In genomic region chr5:40381676-40382363, GRCh38 we compare ENCODE assay signal across 13 cellular contexts.
DNase-seq lines count a peak whose midpoint lies in the region; ATAC-seq and TF ChIP-seq lines count a peak whose summit lies in the region.
"Had no signal": no experiment of that assay in that cellular context is flagged by ENCODE, and none has a peak within 500 bp of the region (broad histone marks: within the 10 kb centered on the region; RNA-seq: fewer than 3 reads in every experiment).

No MANE protein-coding gene starts in this region.

- no peak for ATAC-seq in omental fat pad (ENCODE audit: low FRiP score)
- ATAC-seq in Right ventricle myocardium superior (ENCODE audit: poor library complexity), result no peak
- ATAC-seq: sciatic nerve had no signal

- peaks cover 8% of the 10 kb centered on the region for H3K9me3 Mint-ChIP-seq in activated naive CD8-positive, alpha-beta T cell (ENCODE audit: low read depth)

- H3K4me1 Mint-ChIP-seq in activated naive CD8-positive, alpha-beta T cell (ENCODE audit: low read depth), result peaks cover 82% of the 10 kb centered on the region

- H3K27ac Mint-ChIP-seq in activated naive CD8-positive, alpha-beta T cell, result peak overlapping the region; percentile 85
- H3K27ac Mint-ChIP-seq: activated naive CD8-positive, alpha-beta T cell treated with anti-CD3 and anti-CD28 coated beads, Interleukin-2, amount 10 ng/mL, durations not matched to agents 7 days and 5 days had no signal

- no peak for TF ChIP-seq CTCF in omental fat pad (IDR thresholded peaks at IDR 0.05)

- peak; percentile 76 for DNase-seq in EL
- peak; percentile 86 for DNase-seq in HS-5 (ENCODE audit: low read depth)
- peak; percentile 70 for DNase-seq in kidney tubule cell (ENCODE audit: low spot score)
- no peak for DNase-seq in omental fat pad (ENCODE audit: low spot score)
- no peak for DNase-seq in Right ventricle myocardium superior
- DNase-seq in GM19240 (ENCODE audit: insufficient read length, low spot score), result no peak
- DNase-seq: activated CD4-positive, alpha-beta T cell treated with anti-CD3 and anti-CD28 coated beads, Interleukin-2, amount 50 U/mL, for 1 hour; activated naive CD8-positive, alpha-beta T cell treated with anti-CD3 and anti-CD28 coated beads, Interleukin-2, amount 10 ng/mL, durations not matched to agents 7 days and 5 days; CD4-positive, CD25-positive, alpha-beta regulatory T cell; GF-D8; NCI-H2171 had no signal

- peaks cover 5% of the 10 kb centered on the region for H3K36me3 Mint-ChIP-seq in activated naive CD8-positive, alpha-beta T cell
- H3K36me3 Mint-ChIP-seq: CD4-positive, CD25-positive, alpha-beta regulatory T cell had no signal

- intact Hi-C loops in Right ventricle myocardium superior (cut with DNase I), result no loop called here

- peak overlapping the region; percentile 38 for H3K4me3 Mint-ChIP-seq in activated naive CD8-positive, alpha-beta T cell
- H3K4me3 Mint-ChIP-seq: activated naive CD8-positive, alpha-beta T cell treated with anti-CD3 and anti-CD28 coated beads, Interleukin-2, amount 10 ng/mL, durations not matched to agents 7 days and 5 days; CD4-positive, CD25-positive, alpha-beta regulatory T cell had no signal

- H3K27me3 Mint-ChIP-seq in activated naive CD8-positive, alpha-beta T cell, result no peaks in the 10 kb centered on the region
- H3K27me3 Mint-ChIP-seq: activated naive CD8-positive, alpha-beta T cell treated with anti-CD3 and anti-CD28 coated beads, Interleukin-2, amount 10 ng/mL, durations not matched to agents 7 days and 5 days; CD4-positive, CD25-positive, alpha-beta regulatory T cell had no signal

Comparison
In these comparisons a context has a peak if more than half of its experiments do, and no peak if none do; other contexts are left out.
1. DNase-seq: peak in EL (single experiment), HS-5 (single experiment) and kidney tubule cell (single experiment); none in omental fat pad (single experiment), Right ventricle myocardium superior (single experiment) and GM19240 (single experiment).